In the genomic region with DNA sequence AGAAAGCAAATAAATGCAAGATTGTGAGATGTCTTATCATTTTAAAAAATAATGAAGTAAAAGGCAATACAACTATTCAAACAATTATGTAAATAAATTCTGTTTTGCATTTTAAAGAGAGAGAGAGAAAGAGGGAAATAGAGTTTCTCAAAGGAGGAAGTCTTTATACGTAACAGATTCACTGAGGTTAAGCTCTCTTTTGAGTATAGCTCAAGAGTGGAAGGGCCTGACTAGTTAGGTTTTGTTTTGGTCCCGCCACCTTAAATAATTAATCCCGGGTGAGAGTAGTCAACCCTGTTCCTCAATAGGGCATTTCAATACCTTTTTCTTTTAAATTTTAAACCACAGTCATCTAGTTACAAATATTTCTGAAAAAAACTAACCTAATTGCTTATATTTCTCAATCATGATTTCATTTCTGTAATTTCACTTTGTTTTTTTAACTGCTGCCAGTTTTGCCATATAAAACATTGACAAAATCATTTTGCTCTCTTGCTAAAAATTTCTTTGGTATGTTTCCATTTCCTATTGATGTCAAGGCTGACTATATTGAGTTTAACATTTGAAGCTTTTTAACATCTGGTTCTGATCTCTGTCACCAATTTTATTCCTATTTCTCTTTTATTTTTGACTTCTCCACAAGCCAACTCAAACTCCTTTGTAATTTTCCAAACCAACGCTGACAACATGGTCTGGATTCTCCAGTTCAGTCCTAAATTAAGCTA, we compare ENCODE assay signal across 12 cellular contexts. TPM values are rescaled to one million over a fixed set of nuclear protein-coding genes. Genes with fewer than 3 reads are reported as not detected.
DNase-seq lines count a peak whose midpoint lies in the region; ATAC-seq and TF ChIP-seq lines count a peak whose summit lies in the region.
"Had no signal": no experiment of that assay in that cellular context is flagged by ENCODE, and none has a peak within 500 bp of the region (broad histone marks: within the 10 kb centered on the region; RNA-seq: fewer than 3 reads in every experiment).

No MANE protein-coding gene starts in this region.

- H3K79me2 ChIP-seq in PC-9 (ENCODE audit: low read depth) = no peaks in the 10 kb centered on the region

- no peaks in the 10 kb centered on the region for H4K20me1 ChIP-seq in PC-9 (ENCODE audit: insufficient read depth)

- WGBS in esophagus muscularis mucosa = 33% methylated on average over 4 of the region's 4 CpGs

- no peak for TF ChIP-seq CTCF in AG09319 (IDR thresholded peaks at IDR 0.05; ENCODE audit: low read depth, low read length)
- no peak for TF ChIP-seq CTCF in esophagus muscularis mucosa (IDR thresholded peaks at IDR 0.05)
- TF ChIP-seq CTCF in PC-9 (conservative IDR thresholded peaks at IDR 0.05) = no peak

- peak overlapping the region; percentile 10 to 25 (median 13) for H3K27ac ChIP-seq in esophagus muscularis mucosa (replicated peaks in 1 of 4)
- no peak overlapping the region for H3K27ac ChIP-seq in PC-9
- H3K27ac ChIP-seq: brain microvascular endothelial cell, thyroid gland had no signal

- TF ChIP-seq EP300 in esophagus muscularis mucosa (IDR thresholded peaks at IDR 0.05) = no peak

- peaks cover 0 to 6% (median 0%) of the 10 kb centered on the region in 4 donors for H3K4me1 ChIP-seq in esophagus muscularis mucosa
- H3K4me1 ChIP-seq in PC-9 (replicated peaks; ENCODE audit: insufficient read depth) = no peaks in the 10 kb centered on the region
- H3K4me1 ChIP-seq: thyroid gland had no signal

- peak; percentile 11 for DNase-seq in AG09319 (ENCODE audit: extremely low read depth, low read depth)
- no peak for DNase-seq in esophagus muscularis mucosa (ENCODE audit: extremely low spot score)
- DNase-seq in SK-N-DZ (ENCODE audit: low spot score) = no peak
- no peak for DNase-seq in activated gamma-delta T cell (lab: John Stamatoyannopoulos, UW)
- DNase-seq in cortex of kidney (lab: John Stamatoyannopoulos, UW) = no peak
- DNase-seq in PC-9 = no peak
- DNase-seq: activated CD4-positive, CD25-positive, alpha-beta regulatory T cell; brain microvascular endothelial cell; retina; thyroid gland had no signal

- no peaks in the 10 kb centered on the region for H3F3A ChIP-seq in PC-9 (ENCODE audit: insufficient read depth, low read depth)

- ATAC-seq in GM21619 (IDR thresholded peaks at IDR 0.05; ENCODE audit: unreplicated experiment) (peak; percentile 85), HG03378 (IDR thresholded peaks at IDR 0.05; ENCODE audit: unreplicated experiment) (peak; percentile 69)

- H3K9me3 ChIP-seq in esophagus muscularis mucosa (no peaks in the 10 kb centered on the region), PC-9 (ENCODE audit: insufficient read depth, low read depth) (no peaks in the 10 kb centered on the region)
- H3K9me3 ChIP-seq: thyroid gland had no signal

- H3K4me3 ChIP-seq in esophagus muscularis mucosa (no peak overlapping the region), PC-9 (no peak overlapping the region)
- H3K4me3 ChIP-seq: thyroid gland had no signal

- H2AFZ ChIP-seq in PC-9 = no peak overlapping the region

- H3K36me3 ChIP-seq in esophagus muscularis mucosa (no peaks in the 10 kb centered on the region), PC-9 (ENCODE audit: low read depth) (no peaks in the 10 kb centered on the region)
- H3K36me3 ChIP-seq: brain microvascular endothelial cell, thyroid gland had no signal

- CTCF ChIA-PET in PC-9 (lab: Charles Lee) = no interaction called here

- POLR2A ChIA-PET in PC-9 (lab: Charles Lee; ENCODE audit: unreplicated experiment) = no interaction called here

- no peak overlapping the region for H3K4me2 ChIP-seq in PC-9

- BruUV-seq in PC-9 (replicated peaks; lab: Mats Ljungman, UMichigan) = no TSS peak

- intact Hi-C loops in esophagus muscularis mucosa (cut with DNase I) = loop anchor here (10.0 kb wide), 1 partner anchor 109 kb away; no protein-coding TSS in a partner anchor
- intact Hi-C loops in PC-9 (cut with micrococcal nuclease; ENCODE audit: unreplicated experiment) = no loop called here

- H3K9me2 ChIP-seq in PC-9 (ENCODE audit: insufficient read depth) = no peaks in the 10 kb centered on the region

- H3K27me3 ChIP-seq in esophagus muscularis mucosa = no peaks in the 10 kb centered on the region
- H3K27me3 ChIP-seq in PC-9 (ENCODE audit: insufficient read depth, low read depth) = no peaks in the 10 kb centered on the region
- H3K27me3 ChIP-seq: brain microvascular endothelial cell, thyroid gland had no signal

- no peak for TF ChIP-seq POLR2A in esophagus muscularis mucosa (IDR thresholded peaks at IDR 0.05; ENCODE audit: low read depth)

RNA-seq across cellular contexts. Expression of a gene that starts 10.2 kb away (rescaled TPM):
- not detected for total RNA-seq in esophagus muscularis mucosa
- polyA plus RNA-seq in SK-N-DZ (2014; cell fraction: cytosol; rRNA removed) = not detected in 2 replicates
- polyA plus RNA-seq in SK-N-DZ (2014; cell fraction: nucleus; rRNA removed) = not detected in 2 replicates
- not detected in 2 replicates for total RNA-seq in PC-9 (2021)
- total RNA-seq: thyroid gland had no signal

RNA-seq across cellular contexts. Expression of a gene that starts 47.5 kb away (rescaled TPM):
- not detected for total RNA-seq in esophagus muscularis mucosa
- not detected in 2 replicates for polyA plus RNA-seq in SK-N-DZ (2014; cell fraction: cytosol; rRNA removed)
- not detected in 2 replicates for polyA plus RNA-seq in SK-N-DZ (2014; cell fraction: nucleus; rRNA removed)
- not detected in 2 replicates for total RNA-seq in PC-9 (2021)
- total RNA-seq: thyroid gland had no signal
